In genomic region chr14:93103392-93104080, GRCh38 we compare ENCODE assay signal across 8 cellular contexts. TPM values are rescaled to one million over a fixed set of nuclear protein-coding genes. Genes with fewer than 3 reads are reported as not detected.
DNase-seq lines count a peak whose midpoint lies in the region; ATAC-seq and TF ChIP-seq lines count a peak whose summit lies in the region.

No MANE protein-coding gene starts in this region.

- H3K27ac ChIP-seq in Panc1 (ENCODE audit: low read length) (peak overlapping the region; percentile 23; the same call in 1 of the 2 replicates), osteoblast (ENCODE audit: low read depth, low read length) (no peak overlapping the region)

- H3K79me2 ChIP-seq in osteoblast (ENCODE audit: insufficient read depth, low read length), result peaks cover 28% of the 10 kb centered on the region

- ATAC-seq in HG02970 (IDR thresholded peaks at IDR 0.05; ENCODE audit: low FRiP score, unreplicated experiment) (peak; percentile 76), Panc1 (peak; percentile 69; the same call in 1 of the 2 replicates)

- H3K4me3 ChIP-seq in Panc1 (ENCODE audit: low read depth in 2 of 2, low read length in 2 of 2) (peak overlapping the region in 1 of 2 experiments; percentile 29; a peak in 2 of 4 replicates), osteoblast (ENCODE audit: insufficient read depth, low read length) (no peak overlapping the region)

- no peaks in the 10 kb centered on the region for H3K36me3 Mint-ChIP-seq in activated naive CD4-positive, alpha-beta T cell treated with anti-CD3 and anti-CD28 coated beads for 36 hours (ENCODE audit: low read depth)

- peaks cover 11% of the 10 kb centered on the region for H4K20me1 ChIP-seq in osteoblast (ENCODE audit: insufficient read depth, low read length)

- no peaks in the 10 kb centered on the region for H3K9me3 Mint-ChIP-seq in activated naive CD4-positive, alpha-beta T cell treated with anti-CD3 and anti-CD28 coated beads for 36 hours

- H3K27me3 Mint-ChIP-seq in activated naive CD4-positive, alpha-beta T cell treated with anti-CD3 and anti-CD28 coated beads for 36 hours (ENCODE audit: low read depth), result no peaks in the 10 kb centered on the region

- peak overlapping the region; percentile 34 for H3K4me3 Mint-ChIP-seq in activated naive CD4-positive, alpha-beta T cell treated with anti-CD3 and anti-CD28 coated beads for 36 hours

- H3K4me1 Mint-ChIP-seq in activated naive CD4-positive, alpha-beta T cell treated with anti-CD3 and anti-CD28 coated beads for 36 hours (ENCODE audit: low read depth), result peaks cover 20% of the 10 kb centered on the region

- in situ Hi-C loops in Panc1 (cut with HindIII; ENCODE audit: low pct_unique_long_range_greater_than_20kb, low sequenced_read_pairs), result no loop called here

- H3K9me3 ChIP-seq in Panc1 (ENCODE audit: control insufficient read depth, insufficient read depth, low read depth, low read length) (no peaks in the 10 kb centered on the region), osteoblast (ENCODE audit: low read depth, low read length) (no peaks in the 10 kb centered on the region)

- no peaks in the 10 kb centered on the region for H3K4me1 ChIP-seq in Panc1 (ENCODE audit: control insufficient read depth, insufficient read depth, low read length)
- peaks cover 6% of the 10 kb centered on the region for H3K4me1 ChIP-seq in osteoblast (ENCODE audit: insufficient read depth, low read length)

- POLR2A ChIA-PET in Panc1 (lab: Charles Lee), result no interaction called here

- no TSS peak for BruUV-seq in Panc1 (replicated peaks; lab: Mats Ljungman, UMichigan)

- H3K36me3 ChIP-seq in Panc1 (ENCODE audit: control insufficient read depth, insufficient read depth, low read length) (no peaks in the 10 kb centered on the region), osteoblast (ENCODE audit: insufficient read depth, low read length) (no peaks in the 10 kb centered on the region)

- DNase-seq in NCI-H146 (lab: John Stamatoyannopoulos, UW) (peak; percentile 6), NCI-H146 treated with DMSO at 0.1 percent for 48 hours (lab: John Stamatoyannopoulos, UW; ENCODE audit: unreplicated experiment) (no peak), Panc1 (ENCODE audit: low read depth, low spot score) (no peak), osteoblast (ENCODE audit: insufficient read length, low spot score, missing footprints) (peak; percentile 85), OCI-M2 (lab: John Stamatoyannopoulos, UW; ENCODE audit: unreplicated experiment) (no peak), AG20443 (ENCODE audit: low spot score) (no peak)
- peak; percentile 79 for DNase-seq in activated naive CD4-positive, alpha-beta T cell treated with anti-CD3 and anti-CD28 coated beads for 36 hours

- H3K27me3 ChIP-seq in Panc1 (ENCODE audit: control insufficient read depth, insufficient read depth, low read length) (no peaks in the 10 kb centered on the region), osteoblast (ENCODE audit: insufficient read depth, low read length) (no peaks in the 10 kb centered on the region)

- peak overlapping the region; percentile 59 for H3K27ac Mint-ChIP-seq in activated naive CD4-positive, alpha-beta T cell treated with anti-CD3 and anti-CD28 coated beads for 36 hours

- intact Hi-C loops in Panc1 (cut with micrococcal nuclease; ENCODE audit: unreplicated experiment), result no loop called here
- intact Hi-C loops in activated naive CD4-positive, alpha-beta T cell treated with anti-CD3 and anti-CD28 coated beads for 36 hours (cut with micrococcal nuclease), result no loop called here

- no peak overlapping the region for H2AFZ ChIP-seq in osteoblast (ENCODE audit: low read length)

- CTCF ChIA-PET in Panc1 (lab: Charles Lee), result no interaction called here
- CTCF ChIA-PET in activated naive CD4-positive, alpha-beta T cell treated with anti-CD3 and anti-CD28 coated beads for 36 hours (lab: Charles Lee), result interaction anchor here (4.4 kb wide), 1 partner anchor 10 kb away, joined by 36 read pairs; no protein-coding TSS in a partner anchor

- TF ChIP-seq CTCF in Panc1 (IDR thresholded peaks at IDR 0.05) (no peak), osteoblast (IDR thresholded peaks at IDR 0.05; ENCODE audit: extremely low read depth, low read depth, low read length) (no peak)

- H3K4me2 ChIP-seq in osteoblast (ENCODE audit: insufficient read depth, low read length), result no peak overlapping the region

RNA-seq across cellular contexts. Expression of gene ITPK1, which starts 12.2 kb away (rescaled TPM):
- total RNA-seq in Panc1 (2021; ENCODE audit: unreplicated experiment) (25.9 TPM), osteoblast (25.0 and 25.3 TPM in 2 replicates)
- polyA plus RNA-seq in Panc1 (2012; ENCODE audit: insufficient read length), result 30.2 TPM
- 10 to 100 TPM; 12.2 to 18.9 TPM for total RNA-seq in activated naive CD4-positive, alpha-beta T cell treated with anti-CD3 and anti-CD28 coated beads for 36 hours

Comparison
In these comparisons a context has a peak if more than half of its experiments do, and no peak if none do; other contexts are left out.
1. DNase-seq: peak in NCI-H146 (single experiment), activated naive CD4-positive, alpha-beta T cell treated with anti-CD3 and anti-CD28 coated beads for 36 hours (single experiment) and osteoblast (single experiment); none in NCI-H146 treated with DMSO at 0.1 percent for 48 hours (single experiment), Panc1 (single experiment), OCI-M2 (single experiment) and AG20443 (single experiment).